Comparison of ENCODE assay signal across 39 cellular contexts in genomic region chr4:36489798-36490197, GRCh38.
"Had no signal": no experiment of that assay in that cellular context is flagged by ENCODE, and none has a peak within 500 bp of the region (broad histone marks: within the 10 kb centered on the region; RNA-seq: fewer than 3 reads in every experiment).

No MANE protein-coding gene starts in this region.

- H3K27me3 Mint-ChIP-seq: activated naive CD4-positive, alpha-beta T cell treated with anti-CD3 and anti-CD28 coated beads, Interleukin-2, amount 10 ng/mL, durations not matched to agents 7 days and 5 days; activated naive CD8-positive, alpha-beta T cell; activated naive CD8-positive, alpha-beta T cell treated with anti-CD3 and anti-CD28 coated beads for 36 hours; activated naive CD8-positive, alpha-beta T cell treated with anti-CD3 and anti-CD28 coated beads, Interleukin-2, amount 10 ng/mL, durations not matched to agents 7 days and 5 days; activated naive CD8-positive, alpha-beta T cell treated with anti-CD3 and anti-CD28 coated beads, Interleukin-2, amount 50 U/mL, for 24 hours; activated T-cell treated with anti-CD3 and anti-CD28 coated beads, Interleukin-2, amount 50 U/mL, for 24 hours; brain had no signal

- H3K4me3 Mint-ChIP-seq: activated naive CD4-positive, alpha-beta T cell treated with anti-CD3 and anti-CD28 coated beads for 36 hours; activated naive CD4-positive, alpha-beta T cell treated with anti-CD3 and anti-CD28 coated beads, Interleukin-2, amount 10 ng/mL, durations not matched to agents 7 days and 5 days; activated naive CD4-positive, alpha-beta T cell treated with anti-CD3 and anti-CD28 coated beads, Interleukin-2, amount 50 U/mL, for 24 hours; activated naive CD8-positive, alpha-beta T cell; activated naive CD8-positive, alpha-beta T cell treated with anti-CD3 and anti-CD28 coated beads for 36 hours; activated naive CD8-positive, alpha-beta T cell treated with anti-CD3 and anti-CD28 coated beads, Interleukin-2, amount 10 ng/mL, durations not matched to agents 7 days and 5 days; activated naive CD8-positive, alpha-beta T cell treated with anti-CD3 and anti-CD28 coated beads, Interleukin-2, amount 50 U/mL, for 24 hours; activated T-cell treated with anti-CD3 and anti-CD28 coated beads, Interleukin-2, amount 50 U/mL, for 24 hours; activated T-cell treated with anti-CD3 and anti-CD28 coated beads, Interleukin-2, amount 50 U/mL, for 4 hours; activated T-cell treated with anti-CD3 and anti-CD28 coated beads, Interleukin-2, amount 50 U/mL, for 72 hours; activated T-helper 1 cell treated with anti-CD3 and anti-CD28 coated beads, Interleukin-12 subunit alpha, Interleukin-12 subunit beta, Interleukin-2, Interleukin-4 antibody, amounts not matched to agents 30 ng/mL and 10 ng/mL and 1 ng/mL, durations not matched to agents 14 hours and 24 hours and 36 hours; activated T-helper 17 cell treated with anti-CD3 and anti-CD28 coated beads, Interleukin-2, amount 50 U/mL, for 72 hours; brain; central memory CD8-positive, alpha-beta T cell had no signal

- DNase-seq: activated effector memory CD4-positive, alpha-beta T cell treated with anti-CD3 and anti-CD28 coated beads, Interleukin-2, amount 50 U/mL, for 16 hours; activated effector memory CD4-positive, alpha-beta T cell treated with Interleukin-2 at 50 U/mL for 16 hours; activated gamma-delta T cell; activated gamma-delta T cell treated with Interleukin-2 at 50 U/mL for 16 hours; activated naive CD4-positive, alpha-beta T cell; activated naive CD4-positive, alpha-beta T cell treated with anti-CD3 and anti-CD28 coated beads for 36 hours; activated naive CD4-positive, alpha-beta T cell treated with anti-CD3 and anti-CD28 coated beads, Interleukin-2, amount 10 ng/mL, durations not matched to agents 7 days and 5 days; activated naive CD4-positive, alpha-beta T cell treated with anti-CD3 and anti-CD28 coated beads, Interleukin-2, amount 50 U/mL, for 16 hours; activated naive CD4-positive, alpha-beta T cell treated with Interleukin-2 at 50 U/mL for 16 hours; activated naive CD8-positive, alpha-beta T cell treated with anti-CD3 and anti-CD28 coated beads for 36 hours; activated naive CD8-positive, alpha-beta T cell treated with anti-CD3 and anti-CD28 coated beads, Interleukin-2, amount 10 ng/mL, durations not matched to agents 7 days and 5 days; activated naive CD8-positive, alpha-beta T cell treated with anti-CD3 and anti-CD28 coated beads, Interleukin-2, amount 50 U/mL, for 24 hours; activated T-cell treated with anti-CD3 and anti-CD28 coated beads, Interleukin-2, amount 50 U/mL, for 1 hour; activated T-cell treated with anti-CD3 and anti-CD28 coated beads, Interleukin-2, amount 50 U/mL, for 24 hours; activated T-cell treated with anti-CD3 and anti-CD28 coated beads, Interleukin-2, amount 50 U/mL, for 4 hours; activated T-cell treated with anti-CD3 and anti-CD28 coated beads, Interleukin-2, amount 50 U/mL, for 48 hours; activated T-cell treated with anti-CD3 and anti-CD28 coated beads, Interleukin-2, amount 50 U/mL, for 72 hours; adrenal gland; amniotic stem cell; amygdala; anterior cingulate cortex; aorta; body of pancreas; brain microvascular endothelial cell; caudate nucleus; central memory CD4-positive, alpha-beta T cell; cerebellar nuclear complex had no signal

- H3K27me3 ChIP-seq: adrenal gland, ascending aorta, body of pancreas, brain microvascular endothelial cell, breast epithelium, cardiac muscle cell had no signal

- ATAC-seq: activated naive CD4-positive, alpha-beta T cell treated with anti-CD3 and anti-CD28 coated beads, Interleukin-2, amount 50 U/mL, for 72 hours; activated naive CD8-positive, alpha-beta T cell treated with anti-CD3 and anti-CD28 coated beads, Interleukin-2, amount 50 U/mL, for 24 hours; activated T-cell treated with anti-CD3 and anti-CD28 coated beads, Interleukin-2, amount 50 U/mL, for 4 hours; activated T-cell treated with anti-CD3 and anti-CD28 coated beads, Interleukin-2, amount 50 U/mL, for 72 hours; activated T-helper 17 cell treated with anti-CD3 and anti-CD28 coated beads, Interleukin-2, amount 50 U/mL, for 72 hours; body of pancreas had no signal

- H3K9me3 Mint-ChIP-seq: activated naive CD4-positive, alpha-beta T cell treated with anti-CD3 and anti-CD28 coated beads for 36 hours; activated naive CD4-positive, alpha-beta T cell treated with anti-CD3 and anti-CD28 coated beads, Interleukin-2, amount 10 ng/mL, durations not matched to agents 7 days and 5 days; activated naive CD4-positive, alpha-beta T cell treated with anti-CD3 and anti-CD28 coated beads, Interleukin-2, amount 50 U/mL, for 24 hours; activated naive CD8-positive, alpha-beta T cell treated with anti-CD3 and anti-CD28 coated beads for 36 hours; activated naive CD8-positive, alpha-beta T cell treated with anti-CD3 and anti-CD28 coated beads, Interleukin-2, amount 10 ng/mL, durations not matched to agents 7 days and 5 days; activated T-cell treated with anti-CD3 and anti-CD28 coated beads, Interleukin-2, amount 50 U/mL, for 24 hours; activated T-cell treated with anti-CD3 and anti-CD28 coated beads, Interleukin-2, amount 50 U/mL, for 4 hours; activated T-helper 1 cell treated with anti-CD3 and anti-CD28 coated beads, Interleukin-12 subunit alpha, Interleukin-12 subunit beta, Interleukin-2, Interleukin-4 antibody, amounts not matched to agents 30 ng/mL and 10 ng/mL and 1 ng/mL, durations not matched to agents 14 hours and 24 hours and 36 hours; activated T-helper 17 cell treated with anti-CD3 and anti-CD28 coated beads, Interleukin-2, amount 50 U/mL, for 72 hours; activated T-helper 2 cell treated with anti-CD3 and anti-CD28 coated beads, Interferon-gamma antibody, Interleukin-2, Interleukin-4, amounts not matched to agents 10 μg/mL and 5 μg/mL and 100 μg/mL, durations not matched to agents 14 hours and 24 hours and 36 hours; brain; central memory CD8-positive, alpha-beta T cell had no signal

- H3K4me1 Mint-ChIP-seq: activated naive CD4-positive, alpha-beta T cell treated with anti-CD3 and anti-CD28 coated beads, Interleukin-2, amount 10 ng/mL, durations not matched to agents 7 days and 5 days; activated naive CD4-positive, alpha-beta T cell treated with anti-CD3 and anti-CD28 coated beads, Interleukin-2, amount 50 U/mL, for 24 hours; activated naive CD8-positive, alpha-beta T cell treated with anti-CD3 and anti-CD28 coated beads for 36 hours; activated naive CD8-positive, alpha-beta T cell treated with anti-CD3 and anti-CD28 coated beads, Interleukin-2, amount 10 ng/mL, durations not matched to agents 7 days and 5 days; activated naive CD8-positive, alpha-beta T cell treated with anti-CD3 and anti-CD28 coated beads, Interleukin-2, amount 50 U/mL, for 24 hours; activated T-helper 17 cell treated with anti-CD3 and anti-CD28 coated beads, Interleukin-2, amount 50 U/mL, for 72 hours; brain; central memory CD8-positive, alpha-beta T cell had no signal

- H3K27ac ChIP-seq: adrenal gland, ascending aorta, body of pancreas, brain microvascular endothelial cell, breast epithelium had no signal

- FAIRE-seq: astrocyte had no signal

- H3K4me1 ChIP-seq: adrenal gland, ascending aorta, body of pancreas, breast epithelium had no signal

- H3K27ac Mint-ChIP-seq: activated naive CD4-positive, alpha-beta T cell treated with anti-CD3 and anti-CD28 coated beads for 36 hours; activated naive CD4-positive, alpha-beta T cell treated with anti-CD3 and anti-CD28 coated beads, Interleukin-2, amount 10 ng/mL, durations not matched to agents 7 days and 5 days; activated naive CD4-positive, alpha-beta T cell treated with anti-CD3 and anti-CD28 coated beads, Interleukin-2, amount 50 U/mL, for 24 hours; activated naive CD4-positive, alpha-beta T cell treated with anti-CD3 and anti-CD28 coated beads, Interleukin-2, amount 50 U/mL, for 72 hours; activated naive CD8-positive, alpha-beta T cell; activated naive CD8-positive, alpha-beta T cell treated with anti-CD3 and anti-CD28 coated beads for 36 hours; activated naive CD8-positive, alpha-beta T cell treated with anti-CD3 and anti-CD28 coated beads, Interleukin-2, amount 10 ng/mL, durations not matched to agents 7 days and 5 days; activated naive CD8-positive, alpha-beta T cell treated with anti-CD3 and anti-CD28 coated beads, Interleukin-2, amount 50 U/mL, for 24 hours; activated T-cell treated with anti-CD3 and anti-CD28 coated beads, Interleukin-2, amount 50 U/mL, for 24 hours; activated T-cell treated with anti-CD3 and anti-CD28 coated beads, Interleukin-2, amount 50 U/mL, for 72 hours; activated T-helper 1 cell treated with anti-CD3 and anti-CD28 coated beads, Interleukin-12 subunit alpha, Interleukin-12 subunit beta, Interleukin-2, Interleukin-4 antibody, amounts not matched to agents 30 ng/mL and 10 ng/mL and 1 ng/mL, durations not matched to agents 14 hours and 24 hours and 36 hours; activated T-helper 17 cell treated with anti-CD3 and anti-CD28 coated beads, Interleukin-2, amount 50 U/mL, for 72 hours; activated T-helper 2 cell treated with anti-CD3 and anti-CD28 coated beads, Interferon-gamma antibody, Interleukin-2, Interleukin-4, amounts not matched to agents 10 μg/mL and 5 μg/mL and 100 μg/mL, durations not matched to agents 14 hours and 24 hours and 36 hours; brain had no signal

- H3K36me3 ChIP-seq: adrenal gland, ascending aorta, brain microvascular endothelial cell, breast epithelium, cardiac muscle cell had no signal

- H3K36me3 Mint-ChIP-seq: activated naive CD4-positive, alpha-beta T cell treated with anti-CD3 and anti-CD28 coated beads, Interleukin-2, amount 10 ng/mL, durations not matched to agents 7 days and 5 days; activated naive CD4-positive, alpha-beta T cell treated with anti-CD3 and anti-CD28 coated beads, Interleukin-2, amount 50 U/mL, for 24 hours; activated naive CD4-positive, alpha-beta T cell treated with anti-CD3 and anti-CD28 coated beads, Interleukin-2, amount 50 U/mL, for 72 hours; activated naive CD8-positive, alpha-beta T cell; activated naive CD8-positive, alpha-beta T cell treated with anti-CD3 and anti-CD28 coated beads for 36 hours; activated naive CD8-positive, alpha-beta T cell treated with anti-CD3 and anti-CD28 coated beads, Interleukin-2, amount 10 ng/mL, durations not matched to agents 7 days and 5 days; brain had no signal

- H3K9me3 ChIP-seq: adrenal gland, ascending aorta, body of pancreas, breast epithelium had no signal

- H3K4me3 ChIP-seq: adrenal gland, ascending aorta, body of pancreas, breast epithelium, cardiac muscle cell had no signal
